In genomic region chr10:47012214-47012613, GRCh38 we compare ENCODE assay signal across 35 cellular contexts.
"Had no signal": no experiment of that assay in that cellular context is flagged by ENCODE, and none has a peak within 500 bp of the region (broad histone marks: within the 10 kb centered on the region; RNA-seq: fewer than 3 reads in every experiment).

No MANE protein-coding gene starts in this region.

- H3K27ac ChIP-seq: body of pancreas, brain microvascular endothelial cell, breast epithelium, VCaP had no signal

- H3K4me1 ChIP-seq: body of pancreas, breast epithelium had no signal

- H3K36me3 ChIP-seq: brain microvascular endothelial cell, breast epithelium had no signal

- H3K9me3 ChIP-seq: body of pancreas, breast epithelium had no signal

- H3K27ac Mint-ChIP-seq: activated B cell treated with CpG ODN at 0.5 μM for 24 hours; activated CD4-positive, alpha-beta memory T cell treated with anti-CD3 and anti-CD28 coated beads for 36 hours; activated CD4-positive, alpha-beta T cell treated with anti-CD3 and anti-CD28 coated beads, Interleukin-2, amount 10 ng/mL, durations not matched to agents 24 days and 14 days; activated CD8-positive, alpha-beta T cell treated with anti-CD3 and anti-CD28 coated beads for 36 hours; activated naive CD4-positive, alpha-beta T cell treated with anti-CD3 and anti-CD28 coated beads, Interleukin-2, amount 10 ng/mL, durations not matched to agents 7 days and 5 days; activated naive CD4-positive, alpha-beta T cell treated with anti-CD3 and anti-CD28 coated beads, Interleukin-2, amount 50 U/mL, for 24 hours; activated naive CD8-positive, alpha-beta T cell; activated naive CD8-positive, alpha-beta T cell treated with anti-CD3 and anti-CD28 coated beads, Interleukin-2, amount 10 ng/mL, durations not matched to agents 7 days and 5 days; activated naive CD8-positive, alpha-beta T cell treated with anti-CD3 and anti-CD28 coated beads, Interleukin-2, amount 50 U/mL, for 24 hours; activated T-helper 2 cell treated with anti-CD3 and anti-CD28 coated beads, Interferon-gamma antibody, Interleukin-2, Interleukin-4, amounts not matched to agents 10 μg/mL and 5 μg/mL and 100 μg/mL, durations not matched to agents 14 hours and 24 hours and 36 hours; T-helper 1 cell treated with Interleukin-12 subunit alpha and Interleukin-12 subunit beta and Interleukin-4 antibody, amounts not matched to agents 30 μg/mL and 1 μg/mL, for 36 hours; T-helper 2 cell treated with Interferon-gamma antibody and Interleukin-4, amounts not matched to agents 5 μg/mL and 100 μg/mL, for 36 hours had no signal

- H3K4me3 ChIP-seq: body of pancreas, breast epithelium had no signal

- FAIRE-seq: astrocyte, TTC549 had no signal

- H3K4me3 Mint-ChIP-seq: activated B cell treated with CpG ODN at 0.5 μM for 24 hours; activated CD4-positive, alpha-beta memory T cell treated with anti-CD3 and anti-CD28 coated beads for 36 hours; activated CD4-positive, alpha-beta T cell treated with anti-CD3 and anti-CD28 coated beads, Interleukin-2, amount 10 ng/mL, durations not matched to agents 24 days and 14 days; activated CD8-positive, alpha-beta T cell treated with anti-CD3 and anti-CD28 coated beads for 36 hours; activated naive CD4-positive, alpha-beta T cell treated with anti-CD3 and anti-CD28 coated beads, Interleukin-2, amount 10 ng/mL, durations not matched to agents 7 days and 5 days; activated naive CD4-positive, alpha-beta T cell treated with anti-CD3 and anti-CD28 coated beads, Interleukin-2, amount 50 U/mL, for 24 hours; activated naive CD8-positive, alpha-beta T cell; activated naive CD8-positive, alpha-beta T cell treated with anti-CD3 and anti-CD28 coated beads, Interleukin-2, amount 10 ng/mL, durations not matched to agents 7 days and 5 days; activated naive CD8-positive, alpha-beta T cell treated with anti-CD3 and anti-CD28 coated beads, Interleukin-2, amount 50 U/mL, for 24 hours; activated T-cell treated with anti-CD3 and anti-CD28 coated beads, Interleukin-2, amount 50 U/mL, for 4 hours; T-helper 1 cell treated with Interleukin-12 subunit alpha and Interleukin-12 subunit beta and Interleukin-4 antibody, amounts not matched to agents 30 μg/mL and 1 μg/mL, for 36 hours; T-helper 2 cell treated with Interferon-gamma antibody and Interleukin-4, amounts not matched to agents 5 μg/mL and 100 μg/mL, for 36 hours had no signal

- ATAC-seq: activated CD8-positive, alpha-beta T cell treated with anti-CD3 and anti-CD28 coated beads for 36 hours; activated naive CD8-positive, alpha-beta T cell treated with anti-CD3 and anti-CD28 coated beads, Interleukin-2, amount 50 U/mL, for 24 hours; activated T-cell treated with anti-CD3 and anti-CD28 coated beads, Interleukin-2, amount 50 U/mL, for 4 hours; body of pancreas had no signal

- H3K9me3 Mint-ChIP-seq: activated B cell treated with CpG ODN at 0.5 μM for 24 hours; activated CD4-positive, alpha-beta memory T cell treated with anti-CD3 and anti-CD28 coated beads for 36 hours; activated CD4-positive, alpha-beta T cell treated with anti-CD3 and anti-CD28 coated beads, Interleukin-2, amount 10 ng/mL, durations not matched to agents 24 days and 14 days; activated CD8-positive, alpha-beta T cell treated with anti-CD3 and anti-CD28 coated beads for 36 hours; activated naive CD4-positive, alpha-beta T cell treated with anti-CD3 and anti-CD28 coated beads, Interleukin-2, amount 10 ng/mL, durations not matched to agents 7 days and 5 days; activated naive CD4-positive, alpha-beta T cell treated with anti-CD3 and anti-CD28 coated beads, Interleukin-2, amount 50 U/mL, for 24 hours; activated naive CD8-positive, alpha-beta T cell treated with anti-CD3 and anti-CD28 coated beads, Interleukin-2, amount 10 ng/mL, durations not matched to agents 7 days and 5 days; activated naive CD8-positive, alpha-beta T cell treated with anti-CD3 and anti-CD28 coated beads, Interleukin-2, amount 50 U/mL, for 24 hours; activated T-cell treated with anti-CD3 and anti-CD28 coated beads, Interleukin-2, amount 50 U/mL, for 4 hours; activated T-helper 2 cell treated with anti-CD3 and anti-CD28 coated beads, Interferon-gamma antibody, Interleukin-2, Interleukin-4, amounts not matched to agents 10 μg/mL and 5 μg/mL and 100 μg/mL, durations not matched to agents 14 hours and 24 hours and 36 hours; T-helper 1 cell treated with Interleukin-12 subunit alpha and Interleukin-12 subunit beta and Interleukin-4 antibody, amounts not matched to agents 30 μg/mL and 1 μg/mL, for 36 hours; T-helper 2 cell treated with Interferon-gamma antibody and Interleukin-4, amounts not matched to agents 5 μg/mL and 100 μg/mL, for 36 hours had no signal

- H3K27me3 Mint-ChIP-seq: activated naive CD4-positive, alpha-beta T cell treated with anti-CD3 and anti-CD28 coated beads, Interleukin-2, amount 50 U/mL, for 24 hours; activated naive CD8-positive, alpha-beta T cell had no signal

- H3K36me3 Mint-ChIP-seq: activated CD4-positive, alpha-beta memory T cell treated with anti-CD3 and anti-CD28 coated beads for 36 hours; activated naive CD4-positive, alpha-beta T cell treated with anti-CD3 and anti-CD28 coated beads, Interleukin-2, amount 10 ng/mL, durations not matched to agents 7 days and 5 days; activated naive CD4-positive, alpha-beta T cell treated with anti-CD3 and anti-CD28 coated beads, Interleukin-2, amount 50 U/mL, for 24 hours; activated naive CD8-positive, alpha-beta T cell; activated naive CD8-positive, alpha-beta T cell treated with anti-CD3 and anti-CD28 coated beads, Interleukin-2, amount 10 ng/mL, durations not matched to agents 7 days and 5 days had no signal

- H3K27me3 ChIP-seq: body of pancreas, brain microvascular endothelial cell, breast epithelium had no signal

- H3K4me1 Mint-ChIP-seq: activated B cell treated with CpG ODN at 0.5 μM for 24 hours; activated CD4-positive, alpha-beta T cell treated with anti-CD3 and anti-CD28 coated beads, Interleukin-2, amount 10 ng/mL, durations not matched to agents 24 days and 14 days; activated naive CD4-positive, alpha-beta T cell treated with anti-CD3 and anti-CD28 coated beads, Interleukin-2, amount 10 ng/mL, durations not matched to agents 7 days and 5 days; activated naive CD4-positive, alpha-beta T cell treated with anti-CD3 and anti-CD28 coated beads, Interleukin-2, amount 50 U/mL, for 24 hours; activated naive CD8-positive, alpha-beta T cell treated with anti-CD3 and anti-CD28 coated beads, Interleukin-2, amount 10 ng/mL, durations not matched to agents 7 days and 5 days; activated naive CD8-positive, alpha-beta T cell treated with anti-CD3 and anti-CD28 coated beads, Interleukin-2, amount 50 U/mL, for 24 hours had no signal

- DNase-seq: activated B cell treated with CpG ODN at 0.5 μM for 24 hours; activated CD4-positive, alpha-beta memory T cell treated with anti-CD3 and anti-CD28 coated beads for 36 hours; activated CD4-positive, alpha-beta T cell treated with anti-CD3 and anti-CD28 coated beads for 4 hours; activated CD4-positive, alpha-beta T cell treated with anti-CD3 and anti-CD28 coated beads, Interleukin-2, amount 10 ng/mL, durations not matched to agents 24 days and 14 days; activated CD4-positive, alpha-beta T cell treated with anti-CD3 and anti-CD28 coated beads, Interleukin-2, amount 50 U/mL, for 1 hour; activated CD4-positive, alpha-beta T cell treated with anti-CD3 and anti-CD28 coated beads, Interleukin-2, amount 50 U/mL, for 4 hours; activated CD4-positive, CD25-positive, alpha-beta regulatory T cell treated with anti-CD3 and anti-CD28 coated beads, Interleukin-2, amount 50 U/mL, for 72 hours; activated CD8-positive, alpha-beta memory T cell treated with anti-CD3 and anti-CD28 coated beads, Interleukin-2, amount 50 U/mL, for 4 hours; activated CD8-positive, alpha-beta T cell treated with anti-CD3 and anti-CD28 coated beads for 36 hours; activated effector memory CD4-positive, alpha-beta T cell treated with Interleukin-2 at 50 U/mL for 16 hours; activated gamma-delta T cell; activated naive CD4-positive, alpha-beta T cell treated with anti-CD3 and anti-CD28 coated beads, Interleukin-2, amount 10 ng/mL, durations not matched to agents 7 days and 5 days; activated naive CD4-positive, alpha-beta T cell treated with Interleukin-2 at 50 U/mL for 16 hours; activated naive CD8-positive, alpha-beta T cell treated with anti-CD3 and anti-CD28 coated beads, Interleukin-2, amount 10 ng/mL, durations not matched to agents 7 days and 5 days; activated naive CD8-positive, alpha-beta T cell treated with anti-CD3 and anti-CD28 coated beads, Interleukin-2, amount 50 U/mL, for 24 hours; activated T-cell treated with anti-CD3 and anti-CD28 coated beads for 4 hours; activated T-cell treated with anti-CD3 and anti-CD28 coated beads, Interleukin-2, amount 50 U/mL, for 1 hour; activated T-cell treated with anti-CD3 and anti-CD28 coated beads, Interleukin-2, amount 50 U/mL, for 4 hours; amygdala; aorta; body of pancreas; brain microvascular endothelial cell; central memory CD4-positive, alpha-beta T cell; T-helper 1 cell; T-helper 2 cell; T-helper 9 cell had no signal
